9 cellular contexts compared by ENCODE assay signal in genomic region chr2:159091381-159091780, GRCh38.
DNase-seq lines count a peak whose midpoint lies in the region; ATAC-seq and TF ChIP-seq lines count a peak whose summit lies in the region.
"Had no signal": no experiment of that assay in that cellular context is flagged by ENCODE, and none has a peak within 500 bp of the region (broad histone marks: within the 10 kb centered on the region; RNA-seq: fewer than 3 reads in every experiment).

No MANE protein-coding gene starts in this region.

- H3K4me3 Mint-ChIP-seq in activated CD4-positive, alpha-beta T cell treated with anti-CD3 and anti-CD28 coated beads, Interleukin-2, amount 10 ng/mL, durations not matched to agents 7 days and 5 days = peak overlapping the region; percentile 12
- H3K4me3 Mint-ChIP-seq in T-helper 2 cell treated with Interferon-gamma antibody and Interleukin-4, amounts not matched to agents 5 μg/mL and 100 μg/mL, for 36 hours = no peak overlapping the region
- H3K4me3 Mint-ChIP-seq: activated T-cell treated with anti-CD3 and anti-CD28 coated beads, Interleukin-2, amount 50 U/mL, for 4 hours had no signal

- H3K36me3 Mint-ChIP-seq in activated CD4-positive, alpha-beta T cell treated with anti-CD3 and anti-CD28 coated beads, Interleukin-2, amount 10 ng/mL, durations not matched to agents 7 days and 5 days (ENCODE audit: low read depth) = peaks cover 5% of the 10 kb centered on the region
- no peaks in the 10 kb centered on the region for H3K36me3 Mint-ChIP-seq in T-helper 2 cell treated with Interferon-gamma antibody and Interleukin-4, amounts not matched to agents 5 μg/mL and 100 μg/mL, for 36 hours (ENCODE audit: low read depth)

- peaks cover 52% of the 10 kb centered on the region for H3K4me1 Mint-ChIP-seq in activated CD4-positive, alpha-beta T cell treated with anti-CD3 and anti-CD28 coated beads, Interleukin-2, amount 10 ng/mL, durations not matched to agents 7 days and 5 days
- H3K4me1 Mint-ChIP-seq in T-helper 2 cell treated with Interferon-gamma antibody and Interleukin-4, amounts not matched to agents 5 μg/mL and 100 μg/mL, for 36 hours (ENCODE audit: low read depth) = peaks cover 18% of the 10 kb centered on the region

- H3K27ac ChIP-seq in hepatocyte (peak overlapping the region; percentile 27), thoracic aorta (peak overlapping the region; percentile 88 to 95)

- ATAC-seq in thoracic aorta (ENCODE audit: insufficient number of reproducible peaks, low FRiP score, low read depth) (peak; percentile 39), HG03571 (IDR thresholded peaks at IDR 0.05; ENCODE audit: unreplicated experiment) (no peak)

- H2AFZ ChIP-seq in hepatocyte = no peak overlapping the region

- H3K36me3 ChIP-seq in hepatocyte (replicated peaks; ENCODE audit: insufficient read depth, low read depth) = no peaks in the 10 kb centered on the region
- H3K36me3 ChIP-seq in thoracic aorta = no peaks in the 10 kb centered on the region

- CTCF ChIA-PET in activated CD4-positive, alpha-beta T cell treated with anti-CD3 and anti-CD28 coated beads, Interleukin-2, amount 10 ng/mL, durations not matched to agents 7 days and 5 days (lab: Charles Lee) = no interaction called here

- H3K9me3 ChIP-seq in hepatocyte (ENCODE audit: low read depth) (no peaks in the 10 kb centered on the region), thoracic aorta (no peaks in the 10 kb centered on the region)

- H3K27me3 ChIP-seq in hepatocyte (no peaks in the 10 kb centered on the region), thoracic aorta (replicated peaks; ENCODE audit: insufficient read depth) (no peaks in the 10 kb centered on the region)

- H3K27ac Mint-ChIP-seq in activated CD4-positive, alpha-beta T cell treated with anti-CD3 and anti-CD28 coated beads, Interleukin-2, amount 10 ng/mL, durations not matched to agents 7 days and 5 days = peak overlapping the region; percentile 72
- H3K27ac Mint-ChIP-seq in T-helper 2 cell treated with Interferon-gamma antibody and Interleukin-4, amounts not matched to agents 5 μg/mL and 100 μg/mL, for 36 hours = no peak overlapping the region

- H3K79me2 ChIP-seq in hepatocyte = peaks cover 35% of the 10 kb centered on the region

- no peaks in the 10 kb centered on the region for H3K27me3 Mint-ChIP-seq in activated CD4-positive, alpha-beta T cell treated with anti-CD3 and anti-CD28 coated beads, Interleukin-2, amount 10 ng/mL, durations not matched to agents 7 days and 5 days
- H3K27me3 Mint-ChIP-seq in T-helper 2 cell treated with Interferon-gamma antibody and Interleukin-4, amounts not matched to agents 5 μg/mL and 100 μg/mL, for 36 hours (ENCODE audit: low read depth) = no peaks in the 10 kb centered on the region

- POLR2A ChIA-PET in activated CD4-positive, alpha-beta T cell treated with anti-CD3 and anti-CD28 coated beads, Interleukin-2, amount 10 ng/mL, durations not matched to agents 7 days and 5 days (lab: Charles Lee) = no interaction called here

- H3K4me3 ChIP-seq in hepatocyte (no peak overlapping the region), thoracic aorta (peak overlapping the region; percentile 53)

- WGBS in hepatocyte (ENCODE audit: low lambda C conversion rate, missing lambda C conversion rate) = 57% methylated on average over 2 of the region's 2 CpGs

- H4K20me1 ChIP-seq in hepatocyte (ENCODE audit: insufficient read depth, poor library complexity, severe bottlenecking) = no peaks in the 10 kb centered on the region

- no peak for DNase-seq in activated CD4-positive, alpha-beta T cell treated with anti-CD3 and anti-CD28 coated beads, Interleukin-2, amount 10 ng/mL, durations not matched to agents 7 days and 5 days
- no peak for DNase-seq in activated CD4-positive, alpha-beta T cell treated with anti-CD3 and anti-CD28 coated beads, Interleukin-2, amount 50 U/mL, for 4 hours
- DNase-seq in amniotic epithelial cell (ENCODE audit: low read depth) (peak; percentile 77), hepatocyte (ENCODE audit: low spot score) (no peak), thoracic aorta (ENCODE audit: low spot score) (no peak), COR-L47 (lab: John Stamatoyannopoulos, UW) (no peak)
- DNase-seq in T-helper 2 cell treated with Interferon-gamma antibody and Interleukin-4, amounts not matched to agents 5 μg/mL and 100 μg/mL, for 36 hours (ENCODE audit: low spot score) = no peak
- DNase-seq: activated T-cell treated with anti-CD3 and anti-CD28 coated beads, Interleukin-2, amount 50 U/mL, for 4 hours had no signal

- peaks cover 50% of the 10 kb centered on the region for H3K4me1 ChIP-seq in hepatocyte (ENCODE audit: insufficient read depth)
- peaks cover 68 to 89% of the 10 kb centered on the region in 2 donors for H3K4me1 ChIP-seq in thoracic aorta (ENCODE audit: control insufficient read depth in 1 of 2, low read depth in 2 of 2)

- H3K9me3 Mint-ChIP-seq in activated CD4-positive, alpha-beta T cell treated with anti-CD3 and anti-CD28 coated beads, Interleukin-2, amount 10 ng/mL, durations not matched to agents 7 days and 5 days = peaks cover 6% of the 10 kb centered on the region
- H3K9me3 Mint-ChIP-seq in T-helper 2 cell treated with Interferon-gamma antibody and Interleukin-4, amounts not matched to agents 5 μg/mL and 100 μg/mL, for 36 hours = peaks cover 8% of the 10 kb centered on the region

- TF ChIP-seq CTCF in hepatocyte (IDR thresholded peaks at IDR 0.05; ENCODE audit: poor library complexity) = no peak
- no peak for TF ChIP-seq CTCF in thoracic aorta (IDR thresholded peaks at IDR 0.05)

- no peaks in the 10 kb centered on the region for H3K9me2 ChIP-seq in hepatocyte (replicated peaks; ENCODE audit: insufficient read depth)

- no peak overlapping the region for H3K4me2 ChIP-seq in hepatocyte
